In the genomic region with DNA sequence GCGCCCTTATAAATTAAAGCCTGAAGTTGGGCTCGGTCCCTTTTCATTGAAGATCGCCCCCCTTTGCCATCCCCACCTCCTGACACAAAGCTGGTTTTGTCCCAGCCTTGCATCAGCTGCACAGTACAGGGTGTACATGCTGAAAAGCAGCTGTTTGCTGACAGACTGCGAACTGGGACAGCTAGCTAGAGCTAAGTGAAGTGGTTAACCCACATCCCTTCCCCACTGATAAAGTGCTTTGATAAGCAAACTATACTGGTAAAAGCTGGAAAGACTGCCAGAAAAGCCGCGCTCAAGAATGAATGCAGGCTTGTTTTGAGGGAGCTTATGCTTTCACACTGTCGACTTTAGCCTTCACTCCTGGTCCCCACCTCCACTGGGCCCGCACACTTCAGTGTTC, we compare ENCODE assay signal across 16 cellular contexts.
DNase-seq lines count a peak whose midpoint lies in the region; ATAC-seq and TF ChIP-seq lines count a peak whose summit lies in the region.
"Had no signal": no experiment of that assay in that cellular context is flagged by ENCODE, and none has a peak within 500 bp of the region (broad histone marks: within the 10 kb centered on the region; RNA-seq: fewer than 3 reads in every experiment).

No MANE protein-coding gene starts in this region.

- H3K27ac ChIP-seq in CD4-positive, alpha-beta memory T cell (ENCODE audit: low read depth, low read length) = no peak overlapping the region
- H3K27ac ChIP-seq in mesendoderm (ENCODE audit: low read depth, low read length) = no peak overlapping the region
- H3K27ac ChIP-seq: testis had no signal

- intact Hi-C loops in CD4-positive, alpha-beta memory T cell (cut with micrococcal nuclease) = no loop called here
- intact Hi-C loops in activated CD8-positive, alpha-beta T cell treated with anti-CD3 and anti-CD28 coated beads for 36 hours (cut with micrococcal nuclease) = no loop called here

- H3K4ac ChIP-seq in mesendoderm (ENCODE audit: low read depth, low read length) = no peak overlapping the region

- no peak overlapping the region for H3K4me2 ChIP-seq in mesendoderm (ENCODE audit: low read length)

- no peak overlapping the region for H3K56ac ChIP-seq in mesendoderm (ENCODE audit: low read length)

- no peak overlapping the region for H3K23ac ChIP-seq in mesendoderm (ENCODE audit: low read length)

- peaks cover 22% of the 10 kb centered on the region for H3K4me1 ChIP-seq in CD4-positive, alpha-beta memory T cell (ENCODE audit: insufficient read depth, low read length)
- no peaks in the 10 kb centered on the region for H3K4me1 ChIP-seq in mesendoderm (ENCODE audit: control insufficient read depth, low read depth, low read length)
- H3K4me1 ChIP-seq: HAP-1, testis had no signal

- no peaks in the 10 kb centered on the region for H3K9me3 ChIP-seq in CD4-positive, alpha-beta memory T cell (ENCODE audit: control insufficient read depth in 1 of 2, low read length in 2 of 2)
- H3K9me3 ChIP-seq: HAP-1, testis had no signal

- no CpG with 5 or more reads among the region's 8 CpGs for WGBS in mesendoderm (ENCODE audit: extremely low coverage, insufficient coverage, low lambda C conversion rate)

- H4K5ac ChIP-seq in mesendoderm (ENCODE audit: low read length) = no peak overlapping the region

- H2BK5ac ChIP-seq in mesendoderm (ENCODE audit: low read length) = no peak overlapping the region

- CTCF ChIA-PET in CD4-positive, alpha-beta memory T cell (lab: Charles Lee; ENCODE audit: partially characterized antibody) = interaction anchor here (0.6 to 1.6 kb wide), 4 partner anchors 41 to 596 kb away, joined by 3 to 5 read pairs (median 4); no protein-coding TSS in a partner anchor
- CTCF ChIA-PET in activated CD8-positive, alpha-beta T cell treated with anti-CD3 and anti-CD28 coated beads for 36 hours (lab: Charles Lee) = no interaction called here

- peaks cover 0 to 2% of the 10 kb centered on the region in 2 donors for H3K27me3 Mint-ChIP-seq in CD4-positive, alpha-beta memory T cell
- no peaks in the 10 kb centered on the region for H3K27me3 Mint-ChIP-seq in activated CD8-positive, alpha-beta T cell treated with anti-CD3 and anti-CD28 coated beads for 36 hours

- peaks cover 25 to 31% (median 28%) of the 10 kb centered on the region in 4 donors for H3K4me1 Mint-ChIP-seq in CD4-positive, alpha-beta memory T cell
- peaks cover 33% of the 10 kb centered on the region for H3K4me1 Mint-ChIP-seq in activated CD8-positive, alpha-beta T cell treated with anti-CD3 and anti-CD28 coated beads for 36 hours (ENCODE audit: low read depth)
- H3K4me1 Mint-ChIP-seq: CD14-positive monocyte had no signal

- DNase-seq in CD4-positive, alpha-beta memory T cell = peak; percentile 49 to 68 (median 58)
- DNase-seq in NCI-H526 (lab: John Stamatoyannopoulos, UW) = peak; percentile 23 to 42
- DNase-seq in activated CD8-positive, alpha-beta T cell treated with anti-CD3 and anti-CD28 coated beads for 36 hours = peak; percentile 26
- peak; percentile 33 for DNase-seq in fibroblast of the aortic adventitia (ENCODE audit: low read depth)
- DNase-seq in mesendoderm = no peak
- DNase-seq in HCEC 1CT = no peak
- DNase-seq in HPDE6-E6E7 (ENCODE audit: extremely low spot score) = no peak
- DNase-seq: cerebellar nuclear complex, foreskin fibroblast, left cardiac atrium, NCI-H226 had no signal

- TF ChIP-seq CTCF in activated CD8-positive, alpha-beta T cell treated with anti-CD3 and anti-CD28 coated beads for 36 hours (IDR thresholded peaks at IDR 0.05) = no peak
- no peak for TF ChIP-seq CTCF in fibroblast of the aortic adventitia (IDR thresholded peaks at IDR 0.05; ENCODE audit: insufficient read depth, low read length)

- H3K36me3 ChIP-seq in CD4-positive, alpha-beta memory T cell (ENCODE audit: insufficient read depth, low read length) = no peaks in the 10 kb centered on the region
- no peaks in the 10 kb centered on the region for H3K36me3 ChIP-seq in mesendoderm (ENCODE audit: control insufficient read depth, insufficient read depth, low read length)
- H3K36me3 ChIP-seq: HAP-1 had no signal

- POLR2A ChIA-PET in CD4-positive, alpha-beta memory T cell (lab: Charles Lee; ENCODE audit: partially characterized antibody) = interaction anchor here (1.0 kb wide), 1 partner anchor 20 kb away, joined by 4 read pairs; no protein-coding TSS in a partner anchor
- POLR2A ChIA-PET in activated CD8-positive, alpha-beta T cell treated with anti-CD3 and anti-CD28 coated beads for 36 hours (lab: Charles Lee) = interaction anchor here (0.7 kb wide), 1 partner anchor 20 kb away, joined by 3 read pairs; no protein-coding TSS in a partner anchor

- no peak overlapping the region for H3K4me3 ChIP-seq in CD4-positive, alpha-beta memory T cell (ENCODE audit: low read length in 2 of 2)
- H3K4me3 ChIP-seq in fibroblast of the aortic adventitia (ENCODE audit: low read depth, low read length) (no peak overlapping the region), mesendoderm (ENCODE audit: low read length) (no peak overlapping the region)
- H3K4me3 ChIP-seq: HAP-1, testis had no signal

- no peak overlapping the region for H4K8ac ChIP-seq in mesendoderm (ENCODE audit: low read depth, low read length)

- no peak overlapping the region for H3K9ac ChIP-seq in mesendoderm (ENCODE audit: low read length)

- no peaks in the 10 kb centered on the region for H3K9me3 Mint-ChIP-seq in CD4-positive, alpha-beta memory T cell
- no peaks in the 10 kb centered on the region for H3K9me3 Mint-ChIP-seq in activated CD8-positive, alpha-beta T cell treated with anti-CD3 and anti-CD28 coated beads for 36 hours

- peak overlapping the region in 5 of 7 donors; percentile 2 to 83 (median 15) for H3K27ac Mint-ChIP-seq in CD4-positive, alpha-beta memory T cell
- no peak overlapping the region for H3K27ac Mint-ChIP-seq in activated CD8-positive, alpha-beta T cell treated with anti-CD3 and anti-CD28 coated beads for 36 hours
- H3K27ac Mint-ChIP-seq: CD14-positive monocyte had no signal

- H2BK120ac ChIP-seq in mesendoderm (ENCODE audit: low read depth, low read length) = no peak overlapping the region

- H3K79me2 ChIP-seq in mesendoderm (ENCODE audit: control insufficient read depth, insufficient read depth, low read length) = no peaks in the 10 kb centered on the region

- no peaks in the 10 kb centered on the region for H3K27me3 ChIP-seq in CD4-positive, alpha-beta memory T cell (ENCODE audit: insufficient read depth, low read length)
- H3K27me3 ChIP-seq in mesendoderm (ENCODE audit: insufficient read depth, low read length, poor library complexity) = no peaks in the 10 kb centered on the region
- H3K27me3 ChIP-seq: testis had no signal

- ATAC-seq in activated CD8-positive, alpha-beta T cell treated with anti-CD3 and anti-CD28 coated beads for 36 hours = peak; percentile 65
- ATAC-seq in HG03139 (IDR thresholded peaks at IDR 0.05; ENCODE audit: unreplicated experiment) = no peak
- ATAC-seq: left cardiac atrium, Right ventricle myocardium inferior had no signal

- no peak overlapping the region for H3K18ac ChIP-seq in mesendoderm (ENCODE audit: low read length)

- peak overlapping the region in 7 of 8 donors; percentile 36 to 75 (median 68) for H3K4me3 Mint-ChIP-seq in CD4-positive, alpha-beta memory T cell
- no peak overlapping the region for H3K4me3 Mint-ChIP-seq in activated CD8-positive, alpha-beta T cell treated with anti-CD3 and anti-CD28 coated beads for 36 hours
- H3K4me3 Mint-ChIP-seq: CD14-positive monocyte had no signal

- H3K79me1 ChIP-seq in mesendoderm (ENCODE audit: low read length) = no peaks in the 10 kb centered on the region

- H2AK5ac ChIP-seq in mesendoderm (ENCODE audit: low read length) = no peak overlapping the region

- no peak overlapping the region for H2BK15ac ChIP-seq in mesendoderm (replicated peaks; ENCODE audit: low read depth)

- H3K36me3 Mint-ChIP-seq in CD4-positive, alpha-beta memory T cell = no peaks in the 10 kb centered on the region
- peaks cover 7% of the 10 kb centered on the region for H3K36me3 Mint-ChIP-seq in activated CD8-positive, alpha-beta T cell treated with anti-CD3 and anti-CD28 coated beads for 36 hours (ENCODE audit: low read depth)

Comparison
In these comparisons a context has a peak if more than half of its experiments do, and no peak if none do; other contexts are left out.
1. DNase-seq: peak in CD4-positive, alpha-beta memory T cell (5 of 5), NCI-H526 (2 of 2), activated CD8-positive, alpha-beta T cell treated with anti-CD3 and anti-CD28 coated beads for 36 hours (single experiment) and fibroblast of the aortic adventitia (single experiment); none in mesendoderm (single experiment), HCEC 1CT (single experiment) and HPDE6-E6E7 (single experiment).